ENCODE assay signal across 13 cellular contexts in genomic region chr12:50641566-50641965, GRCh38.
DNase-seq lines count a peak whose midpoint lies in the region; ATAC-seq and TF ChIP-seq lines count a peak whose summit lies in the region.
"Had no signal": no experiment of that assay in that cellular context is flagged by ENCODE, and none has a peak within 500 bp of the region (broad histone marks: within the 10 kb centered on the region; RNA-seq: fewer than 3 reads in every experiment).

No MANE protein-coding gene starts in this region.

- no peak overlapping the region for H3K4me2 ChIP-seq in smooth muscle cell

- no peak overlapping the region for H3K9ac ChIP-seq in smooth muscle cell (ENCODE audit: low read depth)

- DNase-seq in DMS53 (lab: John Stamatoyannopoulos, UW) = peak; percentile 18
- no peak for DNase-seq in DMS53 treated with DMSO at 0.1 percent for 48 hours (lab: John Stamatoyannopoulos, UW; ENCODE audit: unreplicated experiment)
- DNase-seq in smooth muscle cell (lab: John Stamatoyannopoulos, UW; ENCODE audit: unreplicated experiment) = no peak
- no peak for DNase-seq in midbrain (lab: John Stamatoyannopoulos, UW)
- DNase-seq in hippocampal formation (lab: John Stamatoyannopoulos, UW) = no peak
- DNase-seq in NCI-H2029 treated with DMSO at 0.1 percent for 48 hours (lab: John Stamatoyannopoulos, UW) = no peak
- DNase-seq: NCI-H2081, T-helper 9 cell had no signal

- H3K4me3 ChIP-seq in esophagus (ENCODE audit: low read depth in 1 of 2, low read length in 2 of 2) (no peak overlapping the region), smooth muscle cell (no peak overlapping the region)
- H3K4me3 ChIP-seq: HAP-1 had no signal

- H3F3A ChIP-seq in smooth muscle cell (ENCODE audit: low read depth) = peaks cover 8% of the 10 kb centered on the region

- H3K36me3 ChIP-seq in esophagus (ENCODE audit: control insufficient read depth in 2 of 2, insufficient read depth in 2 of 2, low read length in 1 of 2) (no peaks in the 10 kb centered on the region), smooth muscle cell (ENCODE audit: low read depth) (no peaks in the 10 kb centered on the region)
- H3K36me3 ChIP-seq: HAP-1 had no signal

- peaks cover 14% of the 10 kb centered on the region for H3K79me2 ChIP-seq in smooth muscle cell (ENCODE audit: low read depth)

- no peaks in the 10 kb centered on the region for H4K20me1 ChIP-seq in smooth muscle cell (ENCODE audit: low read depth)

- H3K27ac ChIP-seq in esophagus (ENCODE audit: low read depth in 2 of 2, low read length in 1 of 2) = peak overlapping the region; percentile 22 to 34
- peak overlapping the region; percentile 76 for H3K27ac ChIP-seq in smooth muscle cell (ENCODE audit: low read depth)
- H3K27ac ChIP-seq: 22Rv1 had no signal

- H3K27me3 ChIP-seq in esophagus (ENCODE audit: control insufficient read depth in 1 of 2, insufficient read depth in 2 of 2, low read length in 2 of 2) (no peaks in the 10 kb centered on the region), smooth muscle cell (ENCODE audit: low read depth) (no peaks in the 10 kb centered on the region)

- no peak for TF ChIP-seq CTCF in smooth muscle cell (IDR thresholded peaks at IDR 0.05; ENCODE audit: borderline replicate concordance, insufficient read depth, poor library complexity, severe bottlenecking)

- no peak overlapping the region for H2AFZ ChIP-seq in smooth muscle cell (ENCODE audit: low read depth)

- H3K4me1 ChIP-seq in esophagus (ENCODE audit: control insufficient read depth in 2 of 2, insufficient read depth in 2 of 2, low read length in 1 of 2) (peaks cover 0 to 3% of the 10 kb centered on the region in 2 donors), smooth muscle cell (ENCODE audit: low read depth) (no peaks in the 10 kb centered on the region)

- ATAC-seq in SK-N-SH treated with all-trans-retinoic acid at 6 μM for 48 hours = peak; percentile 11; the same call in 1 of the 3 replicates
- ATAC-seq: sciatic nerve had no signal

- no peaks in the 10 kb centered on the region for H3K9me3 ChIP-seq in esophagus (ENCODE audit: control insufficient read depth in 2 of 2, insufficient read depth in 1 of 2, low read depth in 1 of 2, low read length in 1 of 2)
- H3K9me3 ChIP-seq in smooth muscle cell (replicated peaks; ENCODE audit: low read depth) = no peaks in the 10 kb centered on the region
- H3K9me3 ChIP-seq: HAP-1 had no signal

- WGBS in esophagus, 2 donors = 56 to 66% methylated on average over 5 of the region's 5 CpGs
- WGBS in smooth muscle cell (ENCODE audit: low lambda C conversion rate) = 82% methylated on average over 5 of the region's 5 CpGs

TF ChIP-seq in SK-N-SH treated with all-trans-retinoic acid at 6 μM for 48 hours, 23 proteins besides CTCF, POLR2A, EP300 and RAD21:
- TF ChIP-seq CSDC2 (CRISPR knock-in tag; IDR thresholded peaks at IDR 0.05) (no peak), ZC3H10 (CRISPR knock-in tag; IDR thresholded peaks at IDR 0.05) (no peak), ZFP3 (CRISPR knock-in tag; IDR thresholded peaks at IDR 0.05) (no peak), CREB5 (CRISPR knock-in tag; IDR thresholded peaks at IDR 0.05; ENCODE audit: low read depth) (no peak)
